Comparison of ENCODE assay signal across 1 cellular context in genomic region chr7:102927303-102927933, GRCh38.
TF ChIP-seq lines count a peak whose summit lies in the region.

No MANE protein-coding gene starts in this region.

TF ChIP-seq in HepG2, 621 proteins besides CTCF, POLR2A, EP300 and RAD21:
- TF ChIP-seq MAFK (conservative IDR thresholded peaks at IDR 0.05 in 1 of 2, IDR thresholded peaks at IDR 0.05 in 1 of 2; ENCODE audit: low read length in 2 of 2), result peak in 1 of 2 experiments; percentile 60; a peak in 2 of 4 replicates
- no peak for TF ChIP-seq ZNF335 (CRISPR knock-in tag; IDR thresholded peaks at IDR 0.05)
- 0 out of 2 replicates have a peak, but pooled peaks have one; percentile 7 for TF ChIP-seq MAFF (IDR thresholded peaks at IDR 0.05; ENCODE audit: low read depth, low read length)
TF ChIP-seq in HepG2: peak in this region for 2.
